Comparison of ENCODE assay signal across 8 cellular contexts in genomic region chr6:150417899-150418824, GRCh38.
DNase-seq lines count a peak whose midpoint lies in the region; ATAC-seq lines count a peak whose summit lies in the region.

No MANE protein-coding gene starts in this region.

- peak; percentile 43 to 88 (median 79) for DNase-seq in NCI-H1417 (lab: John Stamatoyannopoulos, UW)
- no peak for DNase-seq in NCI-H1417 treated with DMSO at 0.1 percent for 48 hours (lab: John Stamatoyannopoulos, UW)
- DNase-seq in KG1 (lab: John Stamatoyannopoulos, UW): peak; percentile 67
- DNase-seq in SHP77 (lab: John Stamatoyannopoulos, UW): peak; percentile 28 to 54
- peak; percentile 31 for DNase-seq in central memory CD4-positive, alpha-beta T cell
- peak; percentile 85 for DNase-seq in kidney tubule cell (ENCODE audit: low spot score)
- DNase-seq in stimulated activated naive CD8-positive, alpha-beta T cell treated with anti-CD3 and anti-CD28 coated beads, Interleukin-15, Interleukin-2, amounts not matched to agents 100 U/mL and 50 U/mL, for 24 hours: no peak

- peak; percentile 79 for ATAC-seq in GM21423 (IDR thresholded peaks at IDR 0.05; ENCODE audit: unreplicated experiment)
- peak; percentile 67 for ATAC-seq in stimulated activated naive CD8-positive, alpha-beta T cell treated with anti-CD3 and anti-CD28 coated beads, Interleukin-15, Interleukin-2, amounts not matched to agents 100 U/mL and 50 U/mL, for 24 hours

Comparison
In these comparisons a context has a peak if more than half of its experiments do, and no peak if none do; other contexts are left out.
1. DNase-seq: peak in NCI-H1417 (3 of 3), KG1 (single experiment), SHP77 (2 of 2), central memory CD4-positive, alpha-beta T cell (single experiment) and kidney tubule cell (single experiment); none in NCI-H1417 treated with DMSO at 0.1 percent for 48 hours (single experiment) and stimulated activated naive CD8-positive, alpha-beta T cell treated with anti-CD3 and anti-CD28 coated beads, Interleukin-15, Interleukin-2, amounts not matched to agents 100 U/mL and 50 U/mL, for 24 hours (single experiment).